ENCODE assay signal across 18 cellular contexts in the genomic region with DNA sequence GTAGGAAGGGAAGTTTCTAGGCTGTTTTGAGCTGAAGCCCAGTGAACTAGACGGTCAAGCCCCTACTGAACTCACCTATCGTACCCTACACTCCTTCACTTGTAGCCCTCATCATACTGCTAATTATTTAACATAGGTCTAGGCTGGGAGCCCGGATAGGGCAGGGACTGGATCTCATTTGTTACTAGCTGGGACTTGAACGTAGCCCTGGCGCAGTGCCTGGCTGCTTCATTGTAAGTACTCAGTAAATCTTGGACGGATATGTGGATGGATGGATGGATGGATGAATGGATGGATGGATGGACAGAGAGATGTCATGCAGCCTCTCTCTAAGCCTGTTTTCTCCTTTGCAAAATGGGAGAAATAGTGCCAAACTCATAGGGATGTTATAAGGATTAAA.
DNase-seq lines count a peak whose midpoint lies in the region; ATAC-seq, FAIRE-seq and TF ChIP-seq lines count a peak whose summit lies in the region.
"Had no signal": no experiment of that assay in that cellular context is flagged by ENCODE, and none has a peak within 500 bp of the region (broad histone marks: within the 10 kb centered on the region; RNA-seq: fewer than 3 reads in every experiment).

No MANE protein-coding gene starts in this region.

- H4K20me1 ChIP-seq in smooth muscle cell (ENCODE audit: low read depth), result no peaks in the 10 kb centered on the region

- H3K9me3 ChIP-seq in kidney (ENCODE audit: control insufficient read depth in 1 of 2, low read length in 2 of 2) (no peaks in the 10 kb centered on the region), smooth muscle cell (replicated peaks; ENCODE audit: low read depth) (no peaks in the 10 kb centered on the region)
- H3K9me3 ChIP-seq: HAP-1 had no signal

- H3K4me1 ChIP-seq in kidney (ENCODE audit: control insufficient read depth in 1 of 2, insufficient read depth in 1 of 2, low read depth in 1 of 2, low read length in 2 of 2) (no peaks in the 10 kb centered on the region), smooth muscle cell (ENCODE audit: low read depth) (peaks cover 13% of the 10 kb centered on the region)
- H3K4me1 ChIP-seq: HAP-1 had no signal

- TF ChIP-seq CTCF in kidney (IDR thresholded peaks at IDR 0.05; ENCODE audit: borderline replicate concordance, extremely low read depth, insufficient read depth) (no peak), smooth muscle cell (IDR thresholded peaks at IDR 0.05; ENCODE audit: borderline replicate concordance, insufficient read depth, poor library complexity, severe bottlenecking) (no peak)

- WGBS in smooth muscle cell (ENCODE audit: low lambda C conversion rate), result 94% methylated on average over 6 of the region's 6 CpGs

- no peaks in the 10 kb centered on the region for H3K36me3 ChIP-seq in kidney (ENCODE audit: control insufficient read depth in 1 of 2, insufficient read depth in 2 of 2, low read length in 2 of 2)
- H3K36me3 ChIP-seq in smooth muscle cell (ENCODE audit: low read depth), result no peaks in the 10 kb centered on the region
- H3K36me3 ChIP-seq: HAP-1 had no signal

- no peak overlapping the region for H3K4me3 ChIP-seq in kidney (ENCODE audit: low read length in 2 of 2)
- H3K4me3 ChIP-seq in smooth muscle cell, result no peak overlapping the region
- H3K4me3 ChIP-seq: HAP-1 had no signal

- intact Hi-C loops in kidney (cut with DNase I), result no loop called here

- no peak overlapping the region for H3K4me2 ChIP-seq in smooth muscle cell

- ATAC-seq in HG03342 (IDR thresholded peaks at IDR 0.05; ENCODE audit: unreplicated experiment), result no peak

- H3K27me3 ChIP-seq in smooth muscle cell (ENCODE audit: low read depth), result peaks cover 58% of the 10 kb centered on the region

- H3K27ac ChIP-seq in kidney (ENCODE audit: low read depth in 2 of 2, low read length in 2 of 2) (no peak overlapping the region), smooth muscle cell (ENCODE audit: low read depth) (no peak overlapping the region)

- H3F3A ChIP-seq in smooth muscle cell (ENCODE audit: low read depth), result no peaks in the 10 kb centered on the region

- no peak overlapping the region for H2AFZ ChIP-seq in smooth muscle cell (ENCODE audit: low read depth)

- no peak overlapping the region for H3K9ac ChIP-seq in kidney (ENCODE audit: low read length in 2 of 2)
- no peak overlapping the region for H3K9ac ChIP-seq in smooth muscle cell (ENCODE audit: low read depth)

- H3K79me2 ChIP-seq in smooth muscle cell (ENCODE audit: low read depth), result no peaks in the 10 kb centered on the region

- FAIRE-seq in kidney (lab: Jason Lieb, UNC), result no peak
- FAIRE-seq: G401.6, GM12892, H54 had no signal

- peak; percentile 52 to 67 for DNase-seq in NCI-H446 (lab: John Stamatoyannopoulos, UW)
- DNase-seq in NCI-H446 treated with DMSO at 0.1 percent for 48 hours (lab: John Stamatoyannopoulos, UW), result peak; percentile 66
- DNase-seq in kidney, result peak; percentile 23
- no peak for DNase-seq in NCI-H524 treated with DMSO at 0.1 percent for 48 hours (lab: John Stamatoyannopoulos, UW)
- no peak for DNase-seq in smooth muscle cell (lab: John Stamatoyannopoulos, UW; ENCODE audit: unreplicated experiment)
- DNase-seq: C1 segment of cervical spinal cord; Calu3; CD4-positive, alpha-beta memory T cell; COR-L47; DMS153; DND-41; GOT3; HFFc6 had no signal

Comparison
In these comparisons a context has a peak if more than half of its experiments do, and no peak if none do; other contexts are left out.
1. DNase-seq: peak in NCI-H446 (2 of 2), NCI-H446 treated with DMSO at 0.1 percent for 48 hours (single experiment) and kidney (single experiment); none in NCI-H524 treated with DMSO at 0.1 percent for 48 hours (single experiment) and smooth muscle cell (single experiment).